Comparison of ENCODE assay signal across 8 cellular contexts in the genomic region with DNA sequence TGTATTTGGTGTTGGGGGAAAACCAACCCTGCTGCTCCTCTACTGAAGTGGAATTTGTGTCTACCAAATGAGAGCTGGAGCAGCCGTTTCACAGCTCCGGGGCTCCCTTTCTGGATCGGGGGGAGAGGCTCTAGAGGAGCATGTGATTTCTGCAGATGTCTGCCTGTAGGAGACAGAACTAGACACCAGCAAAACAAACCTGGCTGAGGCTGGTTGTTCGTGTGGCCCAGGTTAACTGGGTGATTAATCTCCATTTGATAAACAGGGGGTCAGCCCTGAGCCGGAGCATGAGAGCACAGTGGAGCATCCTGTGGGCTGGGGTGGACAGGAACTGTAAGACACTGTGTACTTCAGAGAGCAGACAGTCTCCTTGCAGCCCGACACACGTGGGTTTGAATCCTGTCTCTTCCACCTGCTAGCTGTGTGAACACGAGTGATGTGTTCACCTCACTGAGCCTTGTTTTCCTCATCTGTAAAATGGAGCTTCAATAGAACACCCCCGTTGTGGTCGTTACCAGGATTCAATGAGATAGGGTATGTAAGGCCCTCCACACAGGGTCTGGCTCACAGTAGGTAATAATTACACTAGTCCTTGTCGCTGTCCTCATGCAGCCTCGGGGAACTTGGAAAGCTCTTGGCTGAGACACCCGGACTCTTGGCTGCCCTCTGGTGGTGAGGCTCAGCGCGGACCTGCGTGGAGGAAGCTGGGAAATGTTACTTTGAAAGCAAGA. TPM values are rescaled to one million over a fixed set of nuclear protein-coding genes. Genes with fewer than 3 reads are reported as not detected.
A peak's percentile ranks its signal among the peaks of the same experiment; 100 is the strongest.
DNase-seq lines count a peak whose midpoint lies in the region; ATAC-seq and TF ChIP-seq lines count a peak whose summit lies in the region.

No MANE protein-coding gene starts in this region.

- H3K4me3 ChIP-seq in hepatocyte (no peak overlapping the region), spleen (no peak overlapping the region)

- peaks cover 2 to 10% (median 6%) of the 10 kb centered on the region in 3 donors for H3K4me1 Mint-ChIP-seq in T-cell

- DNase-seq in NCI-H1417 (lab: John Stamatoyannopoulos, UW) = peak; percentile 3 to 73 (median 52)
- no peak for DNase-seq in NCI-H1417 treated with DMSO at 0.1 percent for 48 hours (lab: John Stamatoyannopoulos, UW)
- peak in 32 of 34 experiments; percentile 12 to 66 (median 50) for DNase-seq in T-cell
- peak in 49 of 58 donors; percentile 6 to 80 (median 43) for DNase-seq in anterior cingulate cortex (lab: John Stamatoyannopoulos, UW)
- peak; percentile 76 for DNase-seq in hepatocyte (ENCODE audit: low spot score)
- peak; percentile 89 for DNase-seq in spleen

- CTCF ChIA-PET in T-cell (lab: Charles Lee) = interaction anchor here (0.6 to 2.0 kb wide), 16 partner anchors 9 to 1077 kb away, joined by 3 to 12 read pairs (median 4); no protein-coding TSS in a partner anchor

- peak; percentile 44 to 71 (median 56) for ATAC-seq in T-cell (replicated peaks in 1 of 4)
- ATAC-seq in GM21825 (IDR thresholded peaks at IDR 0.05; ENCODE audit: unreplicated experiment) = no peak

- TF ChIP-seq CTCF in LNCAP (IDR thresholded peaks at IDR 0.05) = peak; percentile 97
- peak; percentile 75 for TF ChIP-seq CTCF in hepatocyte (IDR thresholded peaks at IDR 0.05; ENCODE audit: poor library complexity)
- TF ChIP-seq CTCF in spleen (IDR thresholded peaks at IDR 0.05 in 8 of 11, conservative IDR thresholded peaks at IDR 0.05 in 3 of 11) = peak; percentile 39 to 85 (median 70)

- no peak overlapping the region for H3K4me2 ChIP-seq in hepatocyte

- intact Hi-C loops in spleen (cut with DNase I; ENCODE audit: low total_unique reads) = no loop called here

- no peaks in the 10 kb centered on the region for H4K20me1 ChIP-seq in hepatocyte (ENCODE audit: insufficient read depth, poor library complexity, severe bottlenecking)

- 41% methylated on average over 16 of the region's 16 CpGs for WGBS in hepatocyte (ENCODE audit: low lambda C conversion rate, missing lambda C conversion rate)
- 30 to 36% (median 35%) methylated on average over 16 of the region's 16 CpGs for WGBS in spleen, 5 donors

- H3K9me3 ChIP-seq in hepatocyte (ENCODE audit: low read depth) (no peaks in the 10 kb centered on the region), spleen (no peaks in the 10 kb centered on the region)

- no peak overlapping the region for H2AFZ ChIP-seq in hepatocyte

- no peaks in the 10 kb centered on the region for H3K9me2 ChIP-seq in hepatocyte (replicated peaks; ENCODE audit: insufficient read depth)

- no peaks in the 10 kb centered on the region for H3K27me3 ChIP-seq in hepatocyte
- H3K27me3 ChIP-seq in spleen (replicated peaks in 1 of 7) = peaks cover 0 to 44% (median 0%) of the 10 kb centered on the region in 7 donors

- no peaks in the 10 kb centered on the region for H3K79me2 ChIP-seq in hepatocyte

- H3K36me3 Mint-ChIP-seq in T-cell = no peaks in the 10 kb centered on the region

- H3K36me3 ChIP-seq in hepatocyte (replicated peaks; ENCODE audit: insufficient read depth, low read depth) (no peaks in the 10 kb centered on the region), spleen (no peaks in the 10 kb centered on the region)

- H3K4me1 ChIP-seq in hepatocyte (ENCODE audit: insufficient read depth) = peaks cover 4% of the 10 kb centered on the region
- H3K4me1 ChIP-seq in spleen = peaks cover 0 to 7% (median 5%) of the 10 kb centered on the region in 6 donors

- H3K4me3 Mint-ChIP-seq in T-cell = no peak overlapping the region

- H3K27ac ChIP-seq in hepatocyte = no peak overlapping the region
- no peak overlapping the region for H3K27ac ChIP-seq in spleen

- H3K27ac Mint-ChIP-seq in T-cell = no peak overlapping the region

- no peak for TF ChIP-seq POLR2A in spleen (IDR thresholded peaks at IDR 0.05)

- POLR2A ChIA-PET in T-cell (lab: Charles Lee) = no interaction called here

- H3K27me3 Mint-ChIP-seq in T-cell = peaks cover 0 to 7% of the 10 kb centered on the region in 2 donors

- H3K9me3 Mint-ChIP-seq in T-cell = no peaks in the 10 kb centered on the region

RNA-seq across cellular contexts. Expression of gene CXCL14, which starts 12.9 kb away (rescaled TPM):
- total RNA-seq in T-cell = not detected
- total RNA-seq in hepatocyte = 52.5 and 56.1 TPM in 2 replicates
- polyA plus RNA-seq in hepatocyte = 62.8 and 88.8 TPM in 2 replicates
- total RNA-seq in spleen = 10 to 100 TPM; 10.3 to 67.1 (median 42.4) TPM
- polyA plus RNA-seq in spleen = 10 to 100 TPM; 42.4 to 45.9 (median 44.5) TPM

RNA-seq across cellular contexts. Expression of gene NEUROG1, which starts 30.1 kb away (rescaled TPM):
- total RNA-seq in T-cell (not detected), hepatocyte (not detected in 2 replicates), spleen (not detected)
- polyA plus RNA-seq in hepatocyte (not detected in 2 replicates), spleen (not detected)

Comparison
In these comparisons a context has a peak if more than half of its experiments do, and no peak if none do; other contexts are left out.
1. RNA of gene CXCL14, which starts 12.9 kb away (total RNA-seq): 52.5 to 56.1 TPM in hepatocyte and 10.3 to 67.1 TPM in spleen; not detected in T-cell; every median in the first group is over 10 times any median in the second.
2. Peak in every context shown above with its lines, with median percentiles within 50 percentile points of each other: CTCF ChIP-seq.